In the genomic region with DNA sequence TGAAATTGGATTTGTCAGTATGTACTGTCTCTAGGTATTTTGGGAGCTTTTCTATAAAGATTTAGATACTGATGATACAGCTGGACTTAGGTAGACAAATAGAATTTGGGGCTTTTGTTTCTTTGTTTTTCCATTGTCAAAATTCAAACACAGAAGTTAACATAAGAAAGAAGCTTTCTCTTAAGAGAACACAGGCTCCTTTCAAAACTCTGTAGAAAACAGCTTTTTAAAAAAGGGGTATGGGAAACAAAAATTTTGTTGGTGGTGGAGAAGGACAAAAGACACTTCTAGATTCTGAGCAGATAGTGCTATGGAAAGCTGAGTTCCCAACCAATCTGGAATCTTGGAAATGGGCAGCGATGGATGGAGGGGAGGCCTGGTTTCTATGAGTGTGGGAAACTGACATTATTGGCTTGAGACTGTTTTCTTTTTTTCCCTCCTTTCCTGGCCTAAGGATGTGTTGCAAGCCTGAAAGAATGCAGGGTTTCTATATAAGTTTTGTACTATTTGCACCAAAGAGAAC, we compare ENCODE assay signal across 27 cellular contexts.
"Had no signal": no experiment of that assay in that cellular context is flagged by ENCODE, and none has a peak within 500 bp of the region (broad histone marks: within the 10 kb centered on the region; RNA-seq: fewer than 3 reads in every experiment).

No MANE protein-coding gene starts in this region.

- H3K4me1 Mint-ChIP-seq: nephron had no signal

- H3K4me3 Mint-ChIP-seq: activated CD8-positive, alpha-beta T cell treated with anti-CD3 and anti-CD28 coated beads for 36 hours; effector memory CD8-positive, alpha-beta T cell; nephron had no signal

- H3K27me3 ChIP-seq: body of pancreas, colonic mucosa, gastroesophageal sphincter, ovary, right lobe of liver, thyroid gland, upper lobe of left lung, vagina had no signal

- H3K27me3 Mint-ChIP-seq: effector memory CD8-positive, alpha-beta T cell had no signal

- H3K27ac Mint-ChIP-seq: activated CD8-positive, alpha-beta T cell treated with anti-CD3 and anti-CD28 coated beads for 36 hours; activated naive CD4-positive, alpha-beta T cell treated with anti-CD3 and anti-CD28 coated beads, Interleukin-2, amount 50 U/mL, for 72 hours; effector memory CD8-positive, alpha-beta T cell; nephron; progenitor cell of endocrine pancreas had no signal

- DNase-seq: activated CD4-positive, alpha-beta T cell treated with anti-CD3 and anti-CD28 coated beads for 1 hour; activated CD4-positive, alpha-beta T cell treated with anti-CD3 and anti-CD28 coated beads, Interleukin-2, amount 50 U/mL, for 1 hour; activated CD8-positive, alpha-beta T cell treated with anti-CD3 and anti-CD28 coated beads for 36 hours; activated naive CD4-positive, alpha-beta T cell; activated T-cell treated with anti-CD3 and anti-CD28 coated beads, Interleukin-2, amount 50 U/mL, for 48 hours; aorta; body of pancreas; cerebellar nuclear complex; colonic mucosa; effector memory CD8-positive, alpha-beta T cell; islet precursor cell; left ventricle myocardium inferior; ovary; right lobe of liver; stimulated activated CD4-positive, alpha-beta T cell treated with anti-CD3 and anti-CD28 coated beads, Interleukin-2, amount 100 ng/mL, for 48 hours; stimulated activated naive CD8-positive, alpha-beta T cell treated with anti-CD3 and anti-CD28 coated beads, Interleukin-15, Interleukin-2, amounts not matched to agents 100 U/mL and 50 U/mL, for 24 hours; T-helper 2 cell; thyroid gland; upper lobe of left lung had no signal

- H3K36me3 ChIP-seq: colonic mucosa, gastroesophageal sphincter, left ventricle myocardium inferior, neutrophil, ovary, right lobe of liver, thyroid gland, upper lobe of left lung, vagina had no signal

- H3K9me3 ChIP-seq: body of pancreas, colonic mucosa, gastroesophageal sphincter, left ventricle myocardium inferior, neutrophil, ovary, right lobe of liver, thyroid gland, upper lobe of left lung, vagina had no signal

- H2AFZ ChIP-seq: hepatocyte had no signal

- H3K4me2 ChIP-seq: hepatocyte had no signal

- H3K4me1 ChIP-seq: body of pancreas, colonic mucosa, gastroesophageal sphincter, left ventricle myocardium inferior, right lobe of liver, thyroid gland, upper lobe of left lung, vagina had no signal

- ATAC-seq: activated CD8-positive, alpha-beta T cell treated with anti-CD3 and anti-CD28 coated beads for 36 hours; activated naive CD4-positive, alpha-beta T cell treated with anti-CD3 and anti-CD28 coated beads, Interleukin-2, amount 50 U/mL, for 72 hours; body of pancreas; effector memory CD8-positive, alpha-beta T cell; gastroesophageal sphincter; right lobe of liver; stimulated activated naive CD8-positive, alpha-beta T cell treated with anti-CD3 and anti-CD28 coated beads, Interleukin-15, Interleukin-2, amounts not matched to agents 100 U/mL and 50 U/mL, for 24 hours had no signal

- H3K27ac ChIP-seq: body of pancreas, colonic mucosa, gastroesophageal sphincter, hepatocyte, left ventricle myocardium inferior, neutrophil, ovary, right lobe of liver, thyroid gland, upper lobe of left lung, vagina had no signal

- H3K79me2 ChIP-seq: hepatocyte had no signal

- H3K4me3 ChIP-seq: body of pancreas, colonic mucosa, gastroesophageal sphincter, hepatocyte, left ventricle myocardium inferior, lung, ovary, right lobe of liver, thyroid gland, upper lobe of left lung, vagina had no signal

- H3K9me3 Mint-ChIP-seq: activated CD8-positive, alpha-beta T cell treated with anti-CD3 and anti-CD28 coated beads for 36 hours; nephron had no signal
